ENCODE assay signal across 23 cellular contexts in genomic region chr1:102941364-102941947, GRCh38.
DNase-seq lines count a peak whose midpoint lies in the region; ATAC-seq, FAIRE-seq and TF ChIP-seq lines count a peak whose summit lies in the region.
"Had no signal": no experiment of that assay in that cellular context is flagged by ENCODE, and none has a peak within 500 bp of the region (broad histone marks: within the 10 kb centered on the region; RNA-seq: fewer than 3 reads in every experiment).

No MANE protein-coding gene starts in this region.

- TF ChIP-seq CTCF in GM23338 (conservative IDR thresholded peaks at IDR 0.05; ENCODE audit: low read depth in 2 of 2): no peak
- no peak for TF ChIP-seq CTCF in astrocyte (IDR thresholded peaks at IDR 0.05; ENCODE audit: insufficient read depth, low read depth, low read length)

- H3F3A ChIP-seq in GM23338 (replicated peaks; ENCODE audit: low read depth): no peaks in the 10 kb centered on the region

- no peaks in the 10 kb centered on the region for H3K79me2 ChIP-seq in GM23338 (replicated peaks; ENCODE audit: insufficient read depth)
- H3K79me2 ChIP-seq in astrocyte (ENCODE audit: insufficient read depth, low read length): no peaks in the 10 kb centered on the region

- H4K20me1 ChIP-seq in GM23338 (replicated peaks; ENCODE audit: insufficient read depth) (no peaks in the 10 kb centered on the region), astrocyte (ENCODE audit: insufficient read depth, low read length) (no peaks in the 10 kb centered on the region)
- H4K20me1 ChIP-seq: BLaER1 treated with 17β-estradiol and CSF1 and Interleukin-3, amounts not matched to agents 10 nM and 100 nM had no signal

- H3K36me3 ChIP-seq in GM23338 (ENCODE audit: insufficient read depth): no peaks in the 10 kb centered on the region
- H3K36me3 ChIP-seq in astrocyte (ENCODE audit: insufficient read depth, low read length): no peaks in the 10 kb centered on the region
- H3K36me3 ChIP-seq: BLaER1 treated with 17β-estradiol and CSF1 and Interleukin-3, amounts not matched to agents 10 nM and 100 nM; right lobe of liver; SJCRH30; stomach; tibial nerve; WERI-Rb-1 had no signal

- H2AFZ ChIP-seq in GM23338 (no peak overlapping the region), astrocyte (ENCODE audit: low read depth, low read length) (no peak overlapping the region)

- H3K4me1 Mint-ChIP-seq in GM23338 (peaks cover 12% of the 10 kb centered on the region), astrocyte (ENCODE audit: low read depth, unreplicated experiment) (peaks cover 10% of the 10 kb centered on the region)
- H3K4me1 Mint-ChIP-seq: brain had no signal

- H3K4me2 ChIP-seq in GM23338 (no peak overlapping the region; the same call in 1 of the 2 replicates), astrocyte (ENCODE audit: low read length) (no peak overlapping the region)
- H3K4me2 ChIP-seq: BLaER1 treated with 17β-estradiol and CSF1 and Interleukin-3, amounts not matched to agents 10 nM and 100 nM had no signal

- no peaks in the 10 kb centered on the region for H3K9me3 ChIP-seq in astrocyte (ENCODE audit: insufficient read depth, low read depth, low read length)
- H3K9me3 ChIP-seq: BLaER1 treated with 17β-estradiol and CSF1 and Interleukin-3, amounts not matched to agents 10 nM and 100 nM; mucosa of descending colon; right lobe of liver; SJCRH30; stomach; tibial nerve had no signal

- ATAC-seq in GM23338: no peak; the same call in 2 of the 3 replicates
- no peak for ATAC-seq in HG03354 (IDR thresholded peaks at IDR 0.05; ENCODE audit: poor library complexity, severe bottlenecking, unreplicated experiment)
- ATAC-seq: mucosa of descending colon, right lobe of liver had no signal

- no peak overlapping the region for H3K4me3 ChIP-seq in GM23338
- H3K4me3 ChIP-seq in astrocyte (ENCODE audit: insufficient read depth, low read depth, low read length): no peak overlapping the region
- H3K4me3 ChIP-seq: BLaER1 treated with 17β-estradiol and CSF1 and Interleukin-3, amounts not matched to agents 10 nM and 100 nM; mucosa of descending colon; right lobe of liver; SJCRH30; stomach; tibial nerve had no signal

- DNase-seq in A172 (ENCODE audit: low spot score): peak; percentile 21
- DNase-seq in GM23338 (ENCODE audit: low spot score): peak; percentile 22
- DNase-seq in astrocyte (ENCODE audit: low read depth): peak; percentile 11
- peak; percentile 2 for DNase-seq in hepatic stellate cell (ENCODE audit: low spot score)
- no peak for DNase-seq in NCI-H446 (lab: John Stamatoyannopoulos, UW)
- no peak for DNase-seq in NCI-H82 (lab: John Stamatoyannopoulos, UW)
- DNase-seq in SKM-1 (lab: John Stamatoyannopoulos, UW; ENCODE audit: unreplicated experiment): no peak
- DNase-seq: activated CD4-positive, alpha-beta T cell treated with anti-CD3 and anti-CD28 coated beads, Interleukin-2, amount 50 U/mL, for 4 hours; activated effector memory CD4-positive, alpha-beta T cell treated with anti-CD3 and anti-CD28 coated beads, Interleukin-2, amount 50 U/mL, for 16 hours; mucosa of descending colon; NCI-H1694; posterior cingulate gyrus; right lobe of liver; SJCRH30; stomach; WERI-Rb-1 had no signal

- no peak for FAIRE-seq in astrocyte (lab: Jason Lieb, UNC)
- FAIRE-seq: HTR-8/SVneo had no signal

- H3K27me3 ChIP-seq in GM23338 (ENCODE audit: insufficient read depth) (no peaks in the 10 kb centered on the region), astrocyte (ENCODE audit: insufficient read depth, low read length) (no peaks in the 10 kb centered on the region)
- H3K27me3 ChIP-seq: BLaER1 treated with 17β-estradiol and CSF1 and Interleukin-3, amounts not matched to agents 10 nM and 100 nM; right lobe of liver; SJCRH30; stomach; tibial nerve had no signal

- no peak overlapping the region for H3K27ac ChIP-seq in GM23338 (ENCODE audit: low read depth)
- no peak overlapping the region for H3K27ac ChIP-seq in astrocyte (ENCODE audit: low read depth, low read length)
- H3K27ac ChIP-seq: BLaER1 treated with 17β-estradiol and CSF1 and Interleukin-3, amounts not matched to agents 10 nM and 100 nM; right lobe of liver; SJCRH30; stomach; tibial nerve; WERI-Rb-1 had no signal

- no peak overlapping the region for H3K4me3 Mint-ChIP-seq in GM23338
- no peak overlapping the region for H3K4me3 Mint-ChIP-seq in astrocyte (ENCODE audit: unreplicated experiment)
- H3K4me3 Mint-ChIP-seq: brain; neural crest cell; T-helper 1 cell treated with Interleukin-12 subunit alpha and Interleukin-12 subunit beta and Interleukin-4 antibody, amounts not matched to agents 30 μg/mL and 1 μg/mL, for 36 hours had no signal

- H3K9me3 Mint-ChIP-seq in GM23338 (no peaks in the 10 kb centered on the region; the same call in 2 of the 3 replicates), astrocyte (ENCODE audit: unreplicated experiment) (no peaks in the 10 kb centered on the region)
- H3K9me3 Mint-ChIP-seq: brain; neural crest cell; T-helper 1 cell treated with Interleukin-12 subunit alpha and Interleukin-12 subunit beta and Interleukin-4 antibody, amounts not matched to agents 30 μg/mL and 1 μg/mL, for 36 hours had no signal

- no peaks in the 10 kb centered on the region for H3K4me1 ChIP-seq in GM23338 (ENCODE audit: insufficient read depth)
- peaks cover 5% of the 10 kb centered on the region for H3K4me1 ChIP-seq in astrocyte (ENCODE audit: insufficient read depth, low read length)
- H3K4me1 ChIP-seq: BLaER1 treated with 17β-estradiol and CSF1 and Interleukin-3, amounts not matched to agents 10 nM and 100 nM; right lobe of liver; SJCRH30; stomach; tibial nerve had no signal

- H3K27me3 Mint-ChIP-seq in GM23338 (ENCODE audit: insufficient read depth, low read depth, poor library complexity) (no peaks in the 10 kb centered on the region), astrocyte (ENCODE audit: low read depth, unreplicated experiment) (no peaks in the 10 kb centered on the region)
- H3K27me3 Mint-ChIP-seq: brain had no signal

- H3K27ac Mint-ChIP-seq in GM23338 (peak overlapping the region; percentile 15; the same call in 1 of the 2 replicates), astrocyte (ENCODE audit: unreplicated experiment) (peak overlapping the region; percentile 23)
- H3K27ac Mint-ChIP-seq: brain; T-helper 1 cell treated with Interleukin-12 subunit alpha and Interleukin-12 subunit beta and Interleukin-4 antibody, amounts not matched to agents 30 μg/mL and 1 μg/mL, for 36 hours had no signal

- no peaks in the 10 kb centered on the region for H3K9me2 ChIP-seq in GM23338 (ENCODE audit: insufficient read depth)

- no peak overlapping the region for H3K9ac ChIP-seq in astrocyte (ENCODE audit: low read length)
- H3K9ac ChIP-seq: BLaER1 treated with 17β-estradiol and CSF1 and Interleukin-3, amounts not matched to agents 10 nM and 100 nM had no signal

- H3K36me3 Mint-ChIP-seq in GM23338 (ENCODE audit: low read depth): no peaks in the 10 kb centered on the region; the same call in 2 of the 3 replicates
- peaks cover 7% of the 10 kb centered on the region for H3K36me3 Mint-ChIP-seq in astrocyte (ENCODE audit: low read depth, unreplicated experiment)

TF ChIP-seq in GM23338, 12 proteins besides CTCF, POLR2A, EP300 and RAD21 (continues in another document):
- no peak for TF ChIP-seq EZH2phosphoT487 (IDR thresholded peaks at IDR 0.05; ENCODE audit: unreplicated experiment)

Comparison
In these comparisons a context has a peak if more than half of its experiments do, and no peak if none do; other contexts are left out.
1. DNase-seq: peak in A172 (single experiment), GM23338 (single experiment), astrocyte (single experiment) and hepatic stellate cell (single experiment); none in NCI-H446 (0 of 2), NCI-H82 (single experiment) and SKM-1 (single experiment).